ENCODE assay signal across 1 cellular context in the genomic region with DNA sequence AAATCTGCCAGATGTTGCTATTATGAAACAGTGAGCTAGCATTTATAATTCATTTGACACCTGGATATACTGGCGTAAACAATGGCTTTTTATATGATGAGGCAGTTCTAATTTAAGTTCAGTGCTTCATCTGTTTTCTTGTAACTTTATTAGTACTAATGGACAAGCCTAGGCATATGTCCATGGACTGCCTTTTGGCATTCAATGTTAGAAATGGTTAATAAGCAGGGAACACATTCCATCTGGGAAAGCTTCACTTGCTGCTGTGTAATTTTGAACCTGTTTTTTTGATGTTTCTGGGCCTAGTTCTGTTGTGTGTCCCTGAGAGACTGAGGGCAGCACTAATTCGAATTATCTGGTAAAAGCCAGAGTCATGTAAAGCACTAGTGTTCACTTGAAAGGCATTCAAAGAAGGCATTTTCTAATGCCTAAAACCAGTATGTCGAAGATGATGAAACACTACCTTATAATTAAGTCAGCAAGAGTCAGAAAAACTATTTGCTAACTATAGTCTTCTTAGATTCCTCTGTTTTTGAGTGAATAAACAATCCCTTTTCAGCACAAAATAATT.
TF ChIP-seq lines count a peak whose summit lies in the region.

No MANE protein-coding gene starts in this region.

TF ChIP-seq in SK-N-SH, 30 proteins besides CTCF, POLR2A, EP300 and RAD21 (continued from another document):
- TF ChIP-seq, protein P1, sequence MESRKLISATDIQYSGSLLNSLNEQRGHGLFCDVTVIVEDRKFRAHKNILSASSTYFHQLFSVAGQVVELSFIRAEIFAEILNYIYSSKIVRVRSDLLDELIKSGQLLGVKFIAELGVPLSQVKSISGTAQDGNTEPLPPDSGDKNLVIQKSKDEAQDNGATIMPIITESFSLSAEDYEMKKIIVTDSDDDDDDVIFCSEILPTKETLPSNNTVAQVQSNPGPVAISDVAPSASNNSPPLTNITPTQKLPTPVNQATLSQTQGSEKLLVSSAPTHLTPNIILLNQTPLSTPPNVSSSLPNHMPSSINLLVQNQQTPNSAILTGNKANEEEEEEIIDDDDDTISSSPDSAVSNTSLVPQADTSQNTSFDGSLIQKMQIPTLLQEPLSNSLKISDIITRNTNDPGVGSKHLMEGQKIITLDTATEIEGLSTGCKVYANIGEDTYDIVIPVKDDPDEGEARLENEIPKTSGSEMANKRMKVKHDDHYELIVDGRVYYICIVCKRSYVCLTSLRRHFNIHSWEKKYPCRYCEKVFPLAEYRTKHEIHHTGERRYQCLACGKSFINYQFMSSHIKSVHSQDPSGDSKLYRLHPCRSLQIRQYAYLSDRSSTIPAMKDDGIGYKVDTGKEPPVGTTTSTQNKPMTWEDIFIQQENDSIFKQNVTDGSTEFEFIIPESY (IDR thresholded peaks at IDR 0.05; ENCODE audit: borderline replicate concordance, low read depth): no peak
- TF ChIP-seq GATA2 (CRISPR knock-in tag; IDR thresholded peaks at IDR 0.05): no peak
- TF ChIP-seq FOXM1 (IDR thresholded peaks at IDR 0.05; ENCODE audit: low read depth): no peak
- no peak for TF ChIP-seq EZH2phosphoT487 (IDR thresholded peaks at IDR 0.05; ENCODE audit: borderline replicate concordance, low read depth)
- TF ChIP-seq RCOR1 (IDR thresholded peaks at IDR 0.05; ENCODE audit: low read length): no peak
- no peak for TF ChIP-seq NFIC (IDR thresholded peaks at IDR 0.05; ENCODE audit: borderline replicate concordance)
- TF ChIP-seq, protein P2, sequence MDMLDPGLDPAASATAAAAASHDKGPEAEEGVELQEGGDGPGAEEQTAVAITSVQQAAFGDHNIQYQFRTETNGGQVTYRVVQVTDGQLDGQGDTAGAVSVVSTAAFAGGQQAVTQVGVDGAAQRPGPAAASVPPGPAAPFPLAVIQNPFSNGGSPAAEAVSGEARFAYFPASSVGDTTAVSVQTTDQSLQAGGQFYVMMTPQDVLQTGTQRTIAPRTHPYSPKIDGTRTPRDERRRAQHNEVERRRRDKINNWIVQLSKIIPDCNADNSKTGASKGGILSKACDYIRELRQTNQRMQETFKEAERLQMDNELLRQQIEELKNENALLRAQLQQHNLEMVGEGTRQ (IDR thresholded peaks at IDR 0.05; ENCODE audit: borderline replicate concordance, low read depth, low read length): no peak
- 0 out of 2 replicates have a peak, but pooled peaks have one; percentile 1 for TF ChIP-seq FOSL2 (IDR thresholded peaks at IDR 0.05; ENCODE audit: borderline replicate concordance, low read depth)
- TF ChIP-seq CHD2 (IDR thresholded peaks at IDR 0.05; ENCODE audit: low read length, partially characterized antibody): no peak
- TF ChIP-seq, protein P3, sequence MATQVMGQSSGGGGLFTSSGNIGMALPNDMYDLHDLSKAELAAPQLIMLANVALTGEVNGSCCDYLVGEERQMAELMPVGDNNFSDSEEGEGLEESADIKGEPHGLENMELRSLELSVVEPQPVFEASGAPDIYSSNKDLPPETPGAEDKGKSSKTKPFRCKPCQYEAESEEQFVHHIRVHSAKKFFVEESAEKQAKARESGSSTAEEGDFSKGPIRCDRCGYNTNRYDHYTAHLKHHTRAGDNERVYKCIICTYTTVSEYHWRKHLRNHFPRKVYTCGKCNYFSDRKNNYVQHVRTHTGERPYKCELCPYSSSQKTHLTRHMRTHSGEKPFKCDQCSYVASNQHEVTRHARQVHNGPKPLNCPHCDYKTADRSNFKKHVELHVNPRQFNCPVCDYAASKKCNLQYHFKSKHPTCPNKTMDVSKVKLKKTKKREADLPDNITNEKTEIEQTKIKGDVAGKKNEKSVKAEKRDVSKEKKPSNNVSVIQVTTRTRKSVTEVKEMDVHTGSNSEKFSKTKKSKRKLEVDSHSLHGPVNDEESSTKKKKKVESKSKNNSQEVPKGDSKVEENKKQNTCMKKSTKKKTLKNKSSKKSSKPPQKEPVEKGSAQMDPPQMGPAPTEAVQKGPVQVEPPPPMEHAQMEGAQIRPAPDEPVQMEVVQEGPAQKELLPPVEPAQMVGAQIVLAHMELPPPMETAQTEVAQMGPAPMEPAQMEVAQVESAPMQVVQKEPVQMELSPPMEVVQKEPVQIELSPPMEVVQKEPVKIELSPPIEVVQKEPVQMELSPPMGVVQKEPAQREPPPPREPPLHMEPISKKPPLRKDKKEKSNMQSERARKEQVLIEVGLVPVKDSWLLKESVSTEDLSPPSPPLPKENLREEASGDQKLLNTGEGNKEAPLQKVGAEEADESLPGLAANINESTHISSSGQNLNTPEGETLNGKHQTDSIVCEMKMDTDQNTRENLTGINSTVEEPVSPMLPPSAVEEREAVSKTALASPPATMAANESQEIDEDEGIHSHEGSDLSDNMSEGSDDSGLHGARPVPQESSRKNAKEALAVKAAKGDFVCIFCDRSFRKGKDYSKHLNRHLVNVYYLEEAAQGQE (IDR thresholded peaks at IDR 0.05; ENCODE audit: low read depth, low read length): no peak
- TF ChIP-seq FOXJ3 (CRISPR knock-in tag; IDR thresholded peaks at IDR 0.05): no peak
- no peak for TF ChIP-seq SIN3A (IDR thresholded peaks at IDR 0.05; ENCODE audit: borderline replicate concordance, low read depth, low read length)
- no peak for TF ChIP-seq NRF1 (IDR thresholded peaks at IDR 0.05; ENCODE audit: low read depth, low read length)
- TF ChIP-seq TCF12 (IDR thresholded peaks at IDR 0.05): peak; percentile 50; the same call in 1 of the 2 replicates
- no peak for TF ChIP-seq GABPA (IDR thresholded peaks at IDR 0.05; ENCODE audit: low read depth)
- TF ChIP-seq, protein P4, sequence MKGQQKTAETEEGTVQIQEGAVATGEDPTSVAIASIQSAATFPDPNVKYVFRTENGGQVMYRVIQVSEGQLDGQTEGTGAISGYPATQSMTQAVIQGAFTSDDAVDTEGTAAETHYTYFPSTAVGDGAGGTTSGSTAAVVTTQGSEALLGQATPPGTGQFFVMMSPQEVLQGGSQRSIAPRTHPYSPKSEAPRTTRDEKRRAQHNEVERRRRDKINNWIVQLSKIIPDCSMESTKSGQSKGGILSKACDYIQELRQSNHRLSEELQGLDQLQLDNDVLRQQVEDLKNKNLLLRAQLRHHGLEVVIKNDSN (IDR thresholded peaks at IDR 0.05; ENCODE audit: borderline replicate concordance, low read depth): no peak
- no peak for TF ChIP-seq YY1 (IDR thresholded peaks at IDR 0.05; ENCODE audit: low read depth)
- no peak for TF ChIP-seq TAF1 (IDR thresholded peaks at IDR 0.05; ENCODE audit: borderline replicate concordance, low read depth, low read length)
- no peak for TF ChIP-seq ELF1 (IDR thresholded peaks at IDR 0.05)
